ENCODE assay signal across 22 cellular contexts in the genomic region with DNA sequence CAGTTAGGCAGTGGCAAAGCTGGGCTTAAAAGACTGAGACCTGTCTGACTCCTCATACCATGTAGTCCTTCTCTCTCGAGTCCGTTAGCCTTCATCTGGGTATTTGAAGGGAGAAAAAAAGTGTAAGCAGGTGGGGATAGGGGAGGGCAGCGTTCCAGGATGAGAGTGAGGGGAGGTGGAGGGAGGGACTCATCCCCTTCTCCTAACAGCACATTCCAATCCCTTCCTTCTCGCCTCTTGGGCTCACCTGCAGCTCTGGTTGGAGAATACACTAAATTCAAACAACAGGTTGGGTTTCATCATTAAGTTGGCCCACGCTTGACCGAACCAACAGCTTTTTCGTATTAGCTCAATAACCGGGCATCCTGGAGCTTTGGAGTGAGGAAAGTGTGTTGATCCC. TPM values are rescaled to one million over a fixed set of nuclear protein-coding genes. Genes with fewer than 3 reads are reported as not detected.
DNase-seq lines count a peak whose midpoint lies in the region; ATAC-seq and TF ChIP-seq lines count a peak whose summit lies in the region.
"Had no signal": no experiment of that assay in that cellular context is flagged by ENCODE, and none has a peak within 500 bp of the region (broad histone marks: within the 10 kb centered on the region; RNA-seq: fewer than 3 reads in every experiment).

No MANE protein-coding gene starts in this region.

- H3K4me3 ChIP-seq in Peyer's patch (no peak overlapping the region), heart right ventricle (peak overlapping the region in 9 of 10 donors; percentile 72 to 99 (median 85)), tibial nerve (peak overlapping the region in 1 of 4 donors; percentile 91)
- H3K4me3 ChIP-seq: pancreas had no signal

- 52 to 72% methylated on average over 8 of the region's 8 CpGs for WGBS in heart right ventricle, 2 donors
- 67 to 82% methylated on average over 8 of the region's 8 CpGs for WGBS in tibial nerve, 2 donors

- H3K27me3 ChIP-seq in Peyer's patch (no peaks in the 10 kb centered on the region), heart right ventricle (peaks cover 0 to 30% (median 0%) of the 10 kb centered on the region in 7 donors), tibial nerve (no peaks in the 10 kb centered on the region)
- H3K27me3 ChIP-seq: pancreas had no signal

- H3K9me3 ChIP-seq in Peyer's patch (no peaks in the 10 kb centered on the region), heart right ventricle (no peaks in the 10 kb centered on the region), tibial nerve (no peaks in the 10 kb centered on the region)
- H3K9me3 ChIP-seq: pancreas, suprapubic skin had no signal

- DNase-seq in Peyer's patch (no peak), heart right ventricle (no peak), posterior vena cava (ENCODE audit: low spot score) (peak; percentile 57), tibial nerve (ENCODE audit: low spot score in 2 of 2) (no peak), NCI-H748 (lab: John Stamatoyannopoulos, UW; ENCODE audit: unreplicated experiment) (no peak), HuH-7 (ENCODE audit: low spot score) (no peak)
- DNase-seq in NK-92 treated with Interleukin-12 subunit alpha and Interleukin-12 subunit beta, amount 100 ng/mL, for 24 hours (lab: John Stamatoyannopoulos, UW), result no peak
- DNase-seq: activated CD4-positive, alpha-beta T cell treated with anti-CD3 and anti-CD28 coated beads, Interleukin-2, amount 50 U/mL, for 1 hour; activated naive CD4-positive, alpha-beta T cell treated with anti-CD3 and anti-CD28 coated beads, Interleukin-2, amount 50 U/mL, for 16 hours; CD8-positive, alpha-beta T cell; DMS 273 treated with DMSO at 0.1 percent for 48 hours; NCI-H1092 treated with DMSO at 0.1 percent for 48 hours; NCI-H2029 treated with DMSO at 0.1 percent for 48 hours; NCI-H2227 treated with DMSO at 0.1 percent for 48 hours; OCI-M1; pancreas; SHP77 treated with DMSO at 0.1 percent for 48 hours; stimulated activated CD4-positive, alpha-beta T cell treated with anti-CD3 and anti-CD28 coated beads, Interleukin-1b, Interleukin-23, amount 100 ng/mL, for 48 hours; T1000 had no signal

- TF ChIP-seq EP300 in tibial nerve (IDR thresholded peaks at IDR 0.05), result no peak

- ATAC-seq in heart right ventricle (no peak), GM19452 (IDR thresholded peaks at IDR 0.05; ENCODE audit: unreplicated experiment) (no peak)
- ATAC-seq: CD8-positive, alpha-beta T cell; natural killer cell treated with Interleukin-12 subunit alpha and Interleukin-12 subunit beta and Interleukin-15 and Interleukin-18, amount 100 ng/mL, for 72 hours; pancreas had no signal

- intact Hi-C loops in heart right ventricle (cut with DNase I), result loop anchor here (2.0 to 10.0 kb wide), 13 partner anchors 37 to 167 kb away; no protein-coding TSS in a partner anchor
- intact Hi-C loops in posterior vena cava (cut with DNase I), result loop anchor here (5.0 to 10.0 kb wide), 5 partner anchors 50 to 162 kb away; no protein-coding TSS in a partner anchor

- TF ChIP-seq POLR2A in Peyer's patch (IDR thresholded peaks at IDR 0.05) (no peak), tibial nerve (IDR thresholded peaks at IDR 0.05) (no peak)

- no peak for TF ChIP-seq CTCF in Peyer's patch (IDR thresholded peaks at IDR 0.05)
- no peak for TF ChIP-seq CTCF in heart right ventricle (IDR thresholded peaks at IDR 0.05)
- TF ChIP-seq CTCF in tibial nerve (IDR thresholded peaks at IDR 0.05), result no peak

- H3K4me1 ChIP-seq in Peyer's patch (peaks cover 0 to 78% (median 7%) of the 10 kb centered on the region in 4 donors), heart right ventricle (peaks cover 9 to 89% (median 68%) of the 10 kb centered on the region in 9 donors), tibial nerve (peaks cover 0 to 84% (median 30%) of the 10 kb centered on the region in 4 donors)

- no peaks in the 10 kb centered on the region for H3K36me3 ChIP-seq in Peyer's patch
- H3K36me3 ChIP-seq in heart right ventricle, result peaks cover 0 to 58% (median 0%) of the 10 kb centered on the region in 9 donors
- H3K36me3 ChIP-seq in tibial nerve, result peaks cover 0 to 4% (median 0%) of the 10 kb centered on the region in 3 donors
- H3K36me3 ChIP-seq: pancreas, suprapubic skin had no signal

- H3K27ac ChIP-seq in Peyer's patch, result peak overlapping the region in 3 of 4 donors; percentile 22 to 95 (median 87)
- peak overlapping the region; percentile 2 to 99 (median 96) for H3K27ac ChIP-seq in heart right ventricle
- peak overlapping the region in 3 of 4 donors; percentile 42 to 99 (median 74) for H3K27ac ChIP-seq in tibial nerve
- H3K27ac ChIP-seq: pancreas, suprapubic skin had no signal

RNA-seq across cellular contexts. Expression of a gene that starts 3.6 kb away (rescaled TPM):
- total RNA-seq in Peyer's patch (10 to 100 TPM; 38.8 to 97.2 (median 81.0) TPM), heart right ventricle (10 to 100 TPM; 14.4 to 45.8 (median 21.6) TPM), posterior vena cava (10 to 100 TPM; 32.9 to 38.6 TPM), tibial nerve (10 to 100 TPM; 33.6 to 98.8 (median 93.2) TPM)
- 10 to 100 TPM; 16.7 to 29.1 TPM for polyA plus RNA-seq in heart right ventricle

Comparison
In these comparisons a context has a peak if more than half of its experiments do, and no peak if none do; other contexts are left out.
1. H3K4me3 ChIP-seq: peak in heart right ventricle (9 of 10); none in Peyer's patch (0 of 4).
2. Peak in every context shown above with its lines, with median percentiles within 50 percentile points of each other: H3K27ac ChIP-seq.